Comparison of ENCODE assay signal across 1 cellular context in genomic region chr11:67506426-67507032, GRCh38.
TF ChIP-seq lines count a peak whose summit lies in the region.

No MANE protein-coding gene starts in this region.

TF ChIP-seq in IMR-90, 13 proteins besides CTCF, POLR2A, EP300 and RAD21:
- TF ChIP-seq CEBPB (IDR thresholded peaks at IDR 0.05; ENCODE audit: low read depth, low read length) (no peak), FOS (IDR thresholded peaks at IDR 0.05; ENCODE audit: low read depth, low read length) (no peak), BHLHE40 (IDR thresholded peaks at IDR 0.05; ENCODE audit: low read depth, low read length) (no peak), USF2 (IDR thresholded peaks at IDR 0.05; ENCODE audit: low read depth, low read length) (no peak), MAZ (IDR thresholded peaks at IDR 0.05; ENCODE audit: borderline replicate concordance, low read depth, low read length) (no peak), ELK1 (IDR thresholded peaks at IDR 0.05; ENCODE audit: borderline replicate concordance, low read depth, low read length) (no peak), RCOR1 (IDR thresholded peaks at IDR 0.05; ENCODE audit: insufficient replicate concordance, low read length) (no peak), MXI1 (IDR thresholded peaks at IDR 0.05; ENCODE audit: borderline replicate concordance, low read depth, low read length) (no peak), RFX5 (IDR thresholded peaks at IDR 0.05; ENCODE audit: low read depth, low read length) (no peak), CHD1 (IDR thresholded peaks at IDR 0.05; ENCODE audit: low read depth, low read length) (no peak), SMC3 (IDR thresholded peaks at IDR 0.05; ENCODE audit: low read depth, low read length) (no peak), NFE2L2 (IDR thresholded peaks at IDR 0.05; ENCODE audit: low read depth, low read length) (no peak), MAFK (IDR thresholded peaks at IDR 0.05; ENCODE audit: low read depth, low read length) (no peak)
